4 cellular contexts compared by ENCODE assay signal in genomic region chr12:72215287-72215686, GRCh38. TPM values are rescaled to one million over a fixed set of nuclear protein-coding genes. Genes with fewer than 3 reads are reported as not detected.
"Had no signal": no experiment of that assay in that cellular context is flagged by ENCODE, and none has a peak within 500 bp of the region (broad histone marks: within the 10 kb centered on the region; RNA-seq: fewer than 3 reads in every experiment).

No MANE protein-coding gene starts in this region.

RNA-seq across cellular contexts. Expression of gene TRHDE, which starts 56.9 kb away (rescaled TPM):
- total RNA-seq: endothelial cell of umbilical vein; myocyte; naive thymus-derived CD8-positive, alpha-beta T cell had no signal
- polyA plus RNA-seq: endothelial cell of umbilical vein; immature natural killer cell; naive thymus-derived CD8-positive, alpha-beta T cell had no signal
